In genomic region chr12:47773858-47774580, GRCh38 we compare ENCODE assay signal across 1 cellular context.
TF ChIP-seq lines count a peak whose summit lies in the region.

No MANE protein-coding gene starts in this region.

TF ChIP-seq in K562, 482 proteins besides CTCF, POLR2A, EP300 and RAD21 (continues in another document):
- TF ChIP-seq, protein P1, sequence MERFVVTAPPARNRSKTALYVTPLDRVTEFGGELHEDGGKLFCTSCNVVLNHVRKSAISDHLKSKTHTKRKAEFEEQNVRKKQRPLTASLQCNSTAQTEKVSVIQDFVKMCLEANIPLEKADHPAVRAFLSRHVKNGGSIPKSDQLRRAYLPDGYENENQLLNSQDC (CRISPR knock-in tag; IDR thresholded peaks at IDR 0.05), result no peak
- TF ChIP-seq PTTG1 (tag; IDR thresholded peaks at IDR 0.05; ENCODE audit: low read depth), result no peak
- TF ChIP-seq MYBL2 (IDR thresholded peaks at IDR 0.05; ENCODE audit: low read depth), result no peak
- TF ChIP-seq MYBL2 (CRISPR knock-in tag; IDR thresholded peaks at IDR 0.05; ENCODE audit: borderline replicate concordance), result no peak
- TF ChIP-seq, protein P2, sequence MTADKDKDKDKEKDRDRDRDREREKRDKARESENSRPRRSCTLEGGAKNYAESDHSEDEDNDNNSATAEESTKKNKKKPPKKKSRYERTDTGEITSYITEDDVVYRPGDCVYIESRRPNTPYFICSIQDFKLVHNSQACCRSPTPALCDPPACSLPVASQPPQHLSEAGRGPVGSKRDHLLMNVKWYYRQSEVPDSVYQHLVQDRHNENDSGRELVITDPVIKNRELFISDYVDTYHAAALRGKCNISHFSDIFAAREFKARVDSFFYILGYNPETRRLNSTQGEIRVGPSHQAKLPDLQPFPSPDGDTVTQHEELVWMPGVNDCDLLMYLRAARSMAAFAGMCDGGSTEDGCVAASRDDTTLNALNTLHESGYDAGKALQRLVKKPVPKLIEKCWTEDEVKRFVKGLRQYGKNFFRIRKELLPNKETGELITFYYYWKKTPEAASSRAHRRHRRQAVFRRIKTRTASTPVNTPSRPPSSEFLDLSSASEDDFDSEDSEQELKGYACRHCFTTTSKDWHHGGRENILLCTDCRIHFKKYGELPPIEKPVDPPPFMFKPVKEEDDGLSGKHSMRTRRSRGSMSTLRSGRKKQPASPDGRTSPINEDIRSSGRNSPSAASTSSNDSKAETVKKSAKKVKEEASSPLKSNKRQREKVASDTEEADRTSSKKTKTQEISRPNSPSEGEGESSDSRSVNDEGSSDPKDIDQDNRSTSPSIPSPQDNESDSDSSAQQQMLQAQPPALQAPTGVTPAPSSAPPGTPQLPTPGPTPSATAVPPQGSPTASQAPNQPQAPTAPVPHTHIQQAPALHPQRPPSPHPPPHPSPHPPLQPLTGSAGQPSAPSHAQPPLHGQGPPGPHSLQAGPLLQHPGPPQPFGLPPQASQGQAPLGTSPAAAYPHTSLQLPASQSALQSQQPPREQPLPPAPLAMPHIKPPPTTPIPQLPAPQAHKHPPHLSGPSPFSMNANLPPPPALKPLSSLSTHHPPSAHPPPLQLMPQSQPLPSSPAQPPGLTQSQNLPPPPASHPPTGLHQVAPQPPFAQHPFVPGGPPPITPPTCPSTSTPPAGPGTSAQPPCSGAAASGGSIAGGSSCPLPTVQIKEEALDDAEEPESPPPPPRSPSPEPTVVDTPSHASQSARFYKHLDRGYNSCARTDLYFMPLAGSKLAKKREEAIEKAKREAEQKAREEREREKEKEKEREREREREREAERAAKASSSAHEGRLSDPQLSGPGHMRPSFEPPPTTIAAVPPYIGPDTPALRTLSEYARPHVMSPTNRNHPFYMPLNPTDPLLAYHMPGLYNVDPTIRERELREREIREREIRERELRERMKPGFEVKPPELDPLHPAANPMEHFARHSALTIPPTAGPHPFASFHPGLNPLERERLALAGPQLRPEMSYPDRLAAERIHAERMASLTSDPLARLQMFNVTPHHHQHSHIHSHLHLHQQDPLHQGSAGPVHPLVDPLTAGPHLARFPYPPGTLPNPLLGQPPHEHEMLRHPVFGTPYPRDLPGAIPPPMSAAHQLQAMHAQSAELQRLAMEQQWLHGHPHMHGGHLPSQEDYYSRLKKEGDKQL (CRISPR knock-in tag; IDR thresholded peaks at IDR 0.05; ENCODE audit: borderline replicate concordance), result no peak
- TF ChIP-seq ZBTB33 (CRISPR knock-in tag; IDR thresholded peaks at IDR 0.05), result no peak
- no peak for TF ChIP-seq PHF21A (IDR thresholded peaks at IDR 0.05; ENCODE audit: borderline replicate concordance, low read depth)
- TF ChIP-seq HDGF (IDR thresholded peaks at IDR 0.05), result 0 out of 2 replicates have a peak, but pooled peaks have one; percentile 37
- TF ChIP-seq ZNF436 (CRISPR knock-in tag; IDR thresholded peaks at IDR 0.05), result no peak
- peak; percentile 25 for TF ChIP-seq PHF20 (IDR thresholded peaks at IDR 0.05; ENCODE audit: partially characterized antibody)
- no peak for TF ChIP-seq TOE1 (IDR thresholded peaks at IDR 0.05; ENCODE audit: borderline replicate concordance)
- no peak for TF ChIP-seq TOE1 (CRISPR knock-in tag; IDR thresholded peaks at IDR 0.05; ENCODE audit: borderline replicate concordance, low read depth)
- TF ChIP-seq HINFP (tag; conservative IDR thresholded peaks at IDR 0.05; ENCODE audit: low read depth), result no peak
- no peak for TF ChIP-seq TEAD1 (CRISPR knock-in tag; IDR thresholded peaks at IDR 0.05)
- no peak for TF ChIP-seq KLF16 (IDR thresholded peaks at IDR 0.05)
- no peak for TF ChIP-seq ZNF766 (CRISPR knock-in tag; conservative IDR thresholded peaks at IDR 0.05)
- TF ChIP-seq TRIM25 (IDR thresholded peaks at IDR 0.05; ENCODE audit: borderline replicate concordance), result peak; percentile 80; the same call in 1 of the 2 replicates
- no peak for TF ChIP-seq NFIC (IDR thresholded peaks at IDR 0.05)
- TF ChIP-seq MLLT1 (IDR thresholded peaks at IDR 0.05), result peak in 1 of 2 experiments; percentile 1; a peak in 1 of 4 replicates
- TF ChIP-seq RBM22 (IDR thresholded peaks at IDR 0.05; ENCODE audit: low read depth, low read length, poor library complexity, severe bottlenecking), result no peak
- TF ChIP-seq HNRNPUL1 (IDR thresholded peaks at IDR 0.05; ENCODE audit: low read length), result no peak
- TF ChIP-seq, protein P3, sequence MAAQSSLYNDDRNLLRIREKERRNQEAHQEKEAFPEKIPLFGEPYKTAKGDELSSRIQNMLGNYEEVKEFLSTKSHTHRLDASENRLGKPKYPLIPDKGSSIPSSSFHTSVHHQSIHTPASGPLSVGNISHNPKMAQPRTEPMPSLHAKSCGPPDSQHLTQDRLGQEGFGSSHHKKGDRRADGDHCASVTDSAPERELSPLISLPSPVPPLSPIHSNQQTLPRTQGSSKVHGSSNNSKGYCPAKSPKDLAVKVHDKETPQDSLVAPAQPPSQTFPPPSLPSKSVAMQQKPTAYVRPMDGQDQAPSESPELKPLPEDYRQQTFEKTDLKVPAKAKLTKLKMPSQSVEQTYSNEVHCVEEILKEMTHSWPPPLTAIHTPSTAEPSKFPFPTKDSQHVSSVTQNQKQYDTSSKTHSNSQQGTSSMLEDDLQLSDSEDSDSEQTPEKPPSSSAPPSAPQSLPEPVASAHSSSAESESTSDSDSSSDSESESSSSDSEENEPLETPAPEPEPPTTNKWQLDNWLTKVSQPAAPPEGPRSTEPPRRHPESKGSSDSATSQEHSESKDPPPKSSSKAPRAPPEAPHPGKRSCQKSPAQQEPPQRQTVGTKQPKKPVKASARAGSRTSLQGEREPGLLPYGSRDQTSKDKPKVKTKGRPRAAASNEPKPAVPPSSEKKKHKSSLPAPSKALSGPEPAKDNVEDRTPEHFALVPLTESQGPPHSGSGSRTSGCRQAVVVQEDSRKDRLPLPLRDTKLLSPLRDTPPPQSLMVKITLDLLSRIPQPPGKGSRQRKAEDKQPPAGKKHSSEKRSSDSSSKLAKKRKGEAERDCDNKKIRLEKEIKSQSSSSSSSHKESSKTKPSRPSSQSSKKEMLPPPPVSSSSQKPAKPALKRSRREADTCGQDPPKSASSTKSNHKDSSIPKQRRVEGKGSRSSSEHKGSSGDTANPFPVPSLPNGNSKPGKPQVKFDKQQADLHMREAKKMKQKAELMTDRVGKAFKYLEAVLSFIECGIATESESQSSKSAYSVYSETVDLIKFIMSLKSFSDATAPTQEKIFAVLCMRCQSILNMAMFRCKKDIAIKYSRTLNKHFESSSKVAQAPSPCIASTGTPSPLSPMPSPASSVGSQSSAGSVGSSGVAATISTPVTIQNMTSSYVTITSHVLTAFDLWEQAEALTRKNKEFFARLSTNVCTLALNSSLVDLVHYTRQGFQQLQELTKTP (IDR thresholded peaks at IDR 0.05; ENCODE audit: low read depth in 1 of 2, partially characterized antibody in 2 of 2), result no peak
- TF ChIP-seq ELF1 (tag; IDR thresholded peaks at IDR 0.05), result no peak
- peak in 1 of 2 experiments; percentile 0 for TF ChIP-seq E2F6 (IDR thresholded peaks at IDR 0.05; ENCODE audit: borderline replicate concordance in 1 of 2, extremely low read depth in 1 of 2, insufficient read depth in 1 of 2, insufficient read length in 1 of 2, low read depth in 1 of 2, low read length in 1 of 2, poor library complexity in 1 of 2, severe bottlenecking in 1 of 2)
- TF ChIP-seq, protein P4, sequence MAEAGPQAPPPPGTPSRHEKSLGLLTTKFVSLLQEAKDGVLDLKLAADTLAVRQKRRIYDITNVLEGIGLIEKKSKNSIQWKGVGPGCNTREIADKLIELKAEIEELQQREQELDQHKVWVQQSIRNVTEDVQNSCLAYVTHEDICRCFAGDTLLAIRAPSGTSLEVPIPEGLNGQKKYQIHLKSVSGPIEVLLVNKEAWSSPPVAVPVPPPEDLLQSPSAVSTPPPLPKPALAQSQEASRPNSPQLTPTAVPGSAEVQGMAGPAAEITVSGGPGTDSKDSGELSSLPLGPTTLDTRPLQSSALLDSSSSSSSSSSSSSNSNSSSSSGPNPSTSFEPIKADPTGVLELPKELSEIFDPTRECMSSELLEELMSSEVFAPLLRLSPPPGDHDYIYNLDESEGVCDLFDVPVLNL (CRISPR knock-in tag; IDR thresholded peaks at IDR 0.05; ENCODE audit: low read depth), result no peak
- TF ChIP-seq ZNF77 (CRISPR knock-in tag; IDR thresholded peaks at IDR 0.05), result no peak
- TF ChIP-seq ZNF239 (CRISPR knock-in tag; IDR thresholded peaks at IDR 0.05), result no peak
- TF ChIP-seq ATF2 (CRISPR knock-in tag; IDR thresholded peaks at IDR 0.05), result no peak
- no peak for TF ChIP-seq TRIM28 (IDR thresholded peaks at IDR 0.05)
- no peak for TF ChIP-seq ZNF280B (CRISPR knock-in tag; IDR thresholded peaks at IDR 0.05)
- no peak for TF ChIP-seq RFX1 (IDR thresholded peaks at IDR 0.05)
- TF ChIP-seq BMI1 (IDR thresholded peaks at IDR 0.05; ENCODE audit: low read length), result no peak
- no peak for TF ChIP-seq ZNF24 (IDR thresholded peaks at IDR 0.05)
- TF ChIP-seq SP2 (IDR thresholded peaks at IDR 0.05; ENCODE audit: extremely low read depth, low read depth, low read length, poor library complexity, severe bottlenecking), result no peak
- no peak for TF ChIP-seq ZNF134 (CRISPR knock-in tag; conservative IDR thresholded peaks at IDR 0.05)
- no peak for TF ChIP-seq POLR2AphosphoS2 (IDR thresholded peaks at IDR 0.05; ENCODE audit: low read length)
